ENCODE assay signal across 14 cellular contexts in genomic region chr21:34528131-34528561, GRCh38. TPM values are rescaled to one million over a fixed set of nuclear protein-coding genes. Genes with fewer than 3 reads are reported as not detected.
A peak's percentile ranks its signal among the peaks of the same experiment; 100 is the strongest.
DNase-seq lines count a peak whose midpoint lies in the region; ATAC-seq and TF ChIP-seq lines count a peak whose summit lies in the region.
"Had no signal": no experiment of that assay in that cellular context is flagged by ENCODE, and none has a peak within 500 bp of the region (broad histone marks: within the 10 kb centered on the region; RNA-seq: fewer than 3 reads in every experiment).

No MANE protein-coding gene starts in this region.

- no peak for TF ChIP-seq POLR2A in upper lobe of left lung (IDR thresholded peaks at IDR 0.05)

- H3K36me3 ChIP-seq in left ventricle myocardium inferior (peaks cover under 1% of the 10 kb centered on the region), mesodermal cell (ENCODE audit: control insufficient read depth, insufficient read depth, low read length) (peaks cover 9% of the 10 kb centered on the region), upper lobe of left lung (no peaks in the 10 kb centered on the region)
- H3K36me3 ChIP-seq: cardiac muscle cell had no signal

- ATAC-seq in Right ventricle myocardium superior (ENCODE audit: poor library complexity) (no peak), upper lobe of left lung (ENCODE audit: low FRiP score in 2 of 2) (no peak), HG03432 (IDR thresholded peaks at IDR 0.05; ENCODE audit: unreplicated experiment) (no peak)
- ATAC-seq: HCT116 had no signal

- DNase-seq in left ventricle myocardium inferior (no peak), Right ventricle myocardium superior (no peak), epithelial cell of esophagus (ENCODE audit: low read depth) (peak; percentile 53), upper lobe of left lung (no peak), NCI-H345 (lab: John Stamatoyannopoulos, UW) (no peak)
- no peak for DNase-seq in activated T-cell treated with anti-CD3 and anti-CD28 coated beads, Interleukin-2, amount 50 U/mL, for 48 hours
- DNase-seq: activated effector memory CD4-positive, alpha-beta T cell treated with Interleukin-2 at 50 U/mL for 16 hours; endodermal cell; T1000; testis had no signal

- H3K9me3 ChIP-seq in left ventricle myocardium inferior (replicated peaks): peaks cover 8% of the 10 kb centered on the region
- H3K9me3 ChIP-seq in mesodermal cell (ENCODE audit: control insufficient read depth, low read length): peaks cover 5% of the 10 kb centered on the region
- H3K9me3 ChIP-seq in upper lobe of left lung: no peaks in the 10 kb centered on the region
- H3K9me3 ChIP-seq: testis had no signal

- WGBS in mesodermal cell (ENCODE audit: insufficient coverage in 2 of 2), 2 experiments: 91 to 94% methylated on average over 1 to 2 of the region's 3 CpGs
- 65 to 66% methylated on average over 3 of the region's 3 CpGs for WGBS in upper lobe of left lung, 2 donors

- peak overlapping the region; percentile 86 for H3K27ac ChIP-seq in left ventricle myocardium inferior (replicated peaks)
- H3K27ac ChIP-seq in mesodermal cell (ENCODE audit: low read depth, low read length, severe bottlenecking): peak overlapping the region; percentile 24
- H3K27ac ChIP-seq in upper lobe of left lung: peak overlapping the region; percentile 86 to 95 (median 90)

- H3K27me3 ChIP-seq in left ventricle myocardium inferior (ENCODE audit: low read depth): no peaks in the 10 kb centered on the region
- H3K27me3 ChIP-seq in upper lobe of left lung: no peaks in the 10 kb centered on the region
- H3K27me3 ChIP-seq: cardiac muscle cell, testis had no signal

- intact Hi-C loops in left ventricle myocardium inferior (cut with micrococcal nuclease) (no loop called here), Right ventricle myocardium superior (cut with DNase I) (loop anchor here (5.0 kb wide), 1 partner anchor 89 kb away; the partner anchor contains the start of gene RCAN1)

- H3K4me3 ChIP-seq in left ventricle myocardium inferior: no peak overlapping the region
- H3K4me3 ChIP-seq in epithelial cell of esophagus (ENCODE audit: low read length): no peak overlapping the region
- H3K4me3 ChIP-seq in mesodermal cell (ENCODE audit: extremely low read depth, insufficient read depth, low read length, poor library complexity, severe bottlenecking): no peak overlapping the region
- H3K4me3 ChIP-seq in upper lobe of left lung: no peak overlapping the region
- H3K4me3 ChIP-seq: cardiac muscle cell, testis had no signal

- no peak for TF ChIP-seq EP300 in upper lobe of left lung (IDR thresholded peaks at IDR 0.05)

- TF ChIP-seq CTCF in left ventricle myocardium inferior (IDR thresholded peaks at IDR 0.05; ENCODE audit: borderline replicate concordance) (no peak), epithelial cell of esophagus (IDR thresholded peaks at IDR 0.05; ENCODE audit: insufficient read depth, low read depth, low read length, missing control alignments) (no peak), upper lobe of left lung (IDR thresholded peaks at IDR 0.05) (no peak)

- H3K4me1 ChIP-seq in left ventricle myocardium inferior (peaks cover 68% of the 10 kb centered on the region), mesodermal cell (ENCODE audit: control insufficient read depth, insufficient read depth, low read length, poor library complexity, severe bottlenecking) (peaks cover 42% of the 10 kb centered on the region), upper lobe of left lung (peaks cover 31 to 36% (median 35%) of the 10 kb centered on the region in 4 donors)

RNA-seq across cellular contexts. Expression of gene KCNE1, which starts 16.1 kb away (rescaled TPM):
- total RNA-seq in left ventricle myocardium inferior (4.8 TPM), Right ventricle myocardium superior (4.3 TPM), upper lobe of left lung (10 to 100 TPM in 5 of 6 donors, 1 to 10 TPM in 1; 9.6 to 58.7 (median 19.4) TPM)
- polyA plus RNA-seq in mesodermal cell (2013, experiment 1 of 2): 1.2 TPM
- 1.4 TPM for polyA plus RNA-seq in mesodermal cell (2013, experiment 2 of 2)

Comparison
In these comparisons a context has a peak if more than half of its experiments do, and no peak if none do; other contexts are left out.
1. H3K27ac ChIP-seq: peak in every context shown above with its lines; median percentile 90 in upper lobe of left lung; 86 in left ventricle myocardium inferior; 24 in mesodermal cell.